In genomic region chr2:86622409-86622877, GRCh38 we compare ENCODE assay signal across 1 cellular context.
TF ChIP-seq lines count a peak whose summit lies in the region.

No MANE protein-coding gene starts in this region.

TF ChIP-seq in HepG2, 621 proteins besides CTCF, POLR2A, EP300 and RAD21 (continued from another document):
- TF ChIP-seq ZXDC (CRISPR knock-in tag; IDR thresholded peaks at IDR 0.05) (0 out of 2 replicates have a peak, but pooled peaks have one; percentile 45), HNRNPL (IDR thresholded peaks at IDR 0.05; ENCODE audit: low read depth, low read length) (peak; percentile 70; the same call in 1 of the 2 replicates), GATA4 (IDR thresholded peaks at IDR 0.05; ENCODE audit: borderline replicate concordance, low read depth) (no peak), GFI1 (CRISPR knock-in tag; IDR thresholded peaks at IDR 0.05; ENCODE audit: borderline replicate concordance) (no peak), ARID3A (IDR thresholded peaks at IDR 0.05; ENCODE audit: low read depth, low read length) (no peak), KAT8 (CRISPR knock-in tag; IDR thresholded peaks at IDR 0.05) (0 out of 2 replicates have a peak, but pooled peaks have one; percentile 21), KDM6A (CRISPR knock-in tag; IDR thresholded peaks at IDR 0.05; ENCODE audit: low read depth) (no peak), STAT5B (CRISPR knock-in tag; IDR thresholded peaks at IDR 0.05) (no peak), ARID4A (CRISPR knock-in tag; IDR thresholded peaks at IDR 0.05; ENCODE audit: borderline replicate concordance) (peak; percentile 31; the same call in 1 of the 2 replicates), ASH2L (IDR thresholded peaks at IDR 0.05; ENCODE audit: insufficient read length, low read depth, low read length) (no peak), ZNF558 (CRISPR knock-in tag; IDR thresholded peaks at IDR 0.05; ENCODE audit: borderline replicate concordance) (peak; percentile 72; the same call in 1 of the 2 replicates), TEAD3 (CRISPR knock-in tag; optimal IDR thresholded peaks at IDR 0.05; ENCODE audit: borderline replicate concordance) (peak; percentile 15), ZNF552 (CRISPR knock-in tag; IDR thresholded peaks at IDR 0.05; ENCODE audit: borderline replicate concordance) (no peak), KMT2A (CRISPR knock-in tag; IDR thresholded peaks at IDR 0.05) (peak; percentile 60; the same call in 1 of the 2 replicates), ZNF501 (CRISPR knock-in tag; IDR thresholded peaks at IDR 0.05) (peak; percentile 58), NFAT5 (CRISPR knock-in tag; IDR thresholded peaks at IDR 0.05) (0 out of 2 replicates have a peak, but pooled peaks have one; percentile 30), CBX5 (CRISPR knock-in tag; IDR thresholded peaks at IDR 0.05; ENCODE audit: borderline replicate concordance) (0 out of 2 replicates have a peak, but pooled peaks have one; percentile 54), ZNF704 (CRISPR knock-in tag; IDR thresholded peaks at IDR 0.05; ENCODE audit: borderline replicate concordance) (no peak), CCDC6 (CRISPR knock-in tag; IDR thresholded peaks at IDR 0.05) (no peak), NR1H2 (CRISPR knock-in tag; IDR thresholded peaks at IDR 0.05; ENCODE audit: borderline replicate concordance, low read depth) (no peak), YEATS2 (CRISPR knock-in tag; IDR thresholded peaks at IDR 0.05; ENCODE audit: borderline replicate concordance) (no peak), POLR2AphosphoS5 (IDR thresholded peaks at IDR 0.05; ENCODE audit: low read depth, low read length) (0 out of 2 replicates have a peak, but pooled peaks have one; percentile 30), CSRNP1 (CRISPR knock-in tag; IDR thresholded peaks at IDR 0.05) (no peak), HNF4A (CRISPR knock-in tag; IDR thresholded peaks at IDR 0.05) (0 out of 2 replicates have a peak, but pooled peaks have one; percentile 8), FOSL1 (CRISPR knock-in tag; IDR thresholded peaks at IDR 0.05; ENCODE audit: borderline replicate concordance) (no peak), ZBTB3 (CRISPR knock-in tag; IDR thresholded peaks at IDR 0.05; ENCODE audit: borderline replicate concordance, low read depth) (0 out of 2 replicates have a peak, but pooled peaks have one; percentile 1), MYPOP (CRISPR knock-in tag; IDR thresholded peaks at IDR 0.05) (0 out of 2 replicates have a peak, but pooled peaks have one; percentile 65), ZBTB7B (CRISPR knock-in tag; IDR thresholded peaks at IDR 0.05) (no peak), ZNF503 (CRISPR knock-in tag; IDR thresholded peaks at IDR 0.05) (0 out of 2 replicates have a peak, but pooled peaks have one; percentile 51), ZBTB25 (CRISPR knock-in tag; IDR thresholded peaks at IDR 0.05) (no peak), PPARG (CRISPR knock-in tag; conservative IDR thresholded peaks at IDR 0.05) (no peak), PHF8 (CRISPR knock-in tag; IDR thresholded peaks at IDR 0.05) (peak; percentile 45; the same call in 1 of the 2 replicates)
